1 cellular context compared by ENCODE assay signal in genomic region chr3:69306239-69307185, GRCh38.
TF ChIP-seq lines count a peak whose summit lies in the region.

No MANE protein-coding gene starts in this region.

TF ChIP-seq in GM12878, 131 proteins besides CTCF, POLR2A, EP300 and RAD21 (continued from another document):
- TF ChIP-seq ZBTB40 (IDR thresholded peaks at IDR 0.05; ENCODE audit: borderline replicate concordance) (no peak), ZBTB11 (CRISPR knock-in tag; IDR thresholded peaks at IDR 0.05) (no peak), CHD2 (IDR thresholded peaks at IDR 0.05; ENCODE audit: borderline replicate concordance, low read depth, low read length) (no peak), IRF5 (IDR thresholded peaks at IDR 0.05; ENCODE audit: borderline replicate concordance) (no peak), POLR2AphosphoS2 (IDR thresholded peaks at IDR 0.05; ENCODE audit: low read depth, low read length) (no peak), MEF2B (IDR thresholded peaks at IDR 0.05; ENCODE audit: partially characterized antibody, poor library complexity, severe bottlenecking) (no peak), NBN (IDR thresholded peaks at IDR 0.05) (peak; percentile 42; the same call in 1 of the 2 replicates), NFIC (IDR thresholded peaks at IDR 0.05; ENCODE audit: low read depth, low read length) (no peak), PRDM15 (CRISPR knock-in tag; IDR thresholded peaks at IDR 0.05) (no peak), HDAC2 (IDR thresholded peaks at IDR 0.05) (no peak), SUPT20H (IDR thresholded peaks at IDR 0.05; ENCODE audit: borderline replicate concordance, control insufficient read depth, low read depth, low read length) (no peak), SUZ12 (IDR thresholded peaks at IDR 0.05; ENCODE audit: unreplicated experiment) (no peak), YY1 (IDR thresholded peaks at IDR 0.05; ENCODE audit: low read depth, low read length) (peak; percentile 69; the same call in 1 of the 2 replicates), EED (IDR thresholded peaks at IDR 0.05; ENCODE audit: low read depth) (no peak), ZNF384 (IDR thresholded peaks at IDR 0.05; ENCODE audit: borderline replicate concordance, low read depth, low read length) (no peak), SMARCA5 (IDR thresholded peaks at IDR 0.05) (peak; percentile 40; the same call in 1 of the 2 replicates), SKIL (IDR thresholded peaks at IDR 0.05; ENCODE audit: low read depth, poor library complexity, severe bottlenecking) (no peak), ZNF207 (IDR thresholded peaks at IDR 0.05; ENCODE audit: borderline replicate concordance) (no peak), CHD4 (IDR thresholded peaks at IDR 0.05) (no peak), USF1 (IDR thresholded peaks at IDR 0.05; ENCODE audit: borderline replicate concordance, extremely low read length, insufficient read depth, low read depth, low read length) (no peak), DPF2 (IDR thresholded peaks at IDR 0.05) (no peak), EGR1 (IDR thresholded peaks at IDR 0.05; ENCODE audit: borderline replicate concordance in 1 of 2, low read depth in 2 of 2, low read length in 2 of 2) (no peak), SIN3A (IDR thresholded peaks at IDR 0.05; ENCODE audit: low read depth, low read length) (no peak), JUND (IDR thresholded peaks at IDR 0.05; ENCODE audit: low read depth, low read length) (no peak), SMAD5 (IDR thresholded peaks at IDR 0.05; ENCODE audit: low read depth) (no peak), NR2F1 (conservative IDR thresholded peaks at IDR 0.05) (no peak), RUNX3 (IDR thresholded peaks at IDR 0.05; ENCODE audit: low read length) (peak; percentile 33; the same call in 1 of the 2 replicates), NRF1 (conservative IDR thresholded peaks at IDR 0.05; ENCODE audit: low read depth, low read length) (no peak), BHLHE40 (IDR thresholded peaks at IDR 0.05; ENCODE audit: borderline replicate concordance in 1 of 2, low read depth in 2 of 2, low read length in 1 of 2) (peak; percentile 44 to 55; a peak in 1 of 4 replicates), IRF4 (IDR thresholded peaks at IDR 0.05; ENCODE audit: low read depth, low read length) (peak; percentile 46; the same call in 1 of the 2 replicates), BCLAF1 (IDR thresholded peaks at IDR 0.05) (no peak), FOXM1 (IDR thresholded peaks at IDR 0.05; ENCODE audit: low read depth, low read length) (0 out of 2 replicates have a peak, but pooled peaks have one; percentile 46), CHD1 (IDR thresholded peaks at IDR 0.05; ENCODE audit: low read depth, low read length) (no peak)
